1 cellular context compared by ENCODE assay signal in genomic region chr19:35236638-35237400, GRCh38.
TF ChIP-seq lines count a peak whose summit lies in the region.

No MANE protein-coding gene starts in this region.

TF ChIP-seq in GM12878, 131 proteins besides CTCF, POLR2A, EP300 and RAD21:
- TF ChIP-seq BHLHE40 (IDR thresholded peaks at IDR 0.05; ENCODE audit: borderline replicate concordance in 1 of 2, low read depth in 2 of 2, low read length in 1 of 2) (no peak), CEBPB (IDR thresholded peaks at IDR 0.05; ENCODE audit: borderline replicate concordance in 1 of 2, low read depth in 2 of 2, low read length in 2 of 2) (no peak), IKZF2 (IDR thresholded peaks at IDR 0.05) (no peak), CHD1 (IDR thresholded peaks at IDR 0.05; ENCODE audit: low read depth, low read length) (no peak), ZSCAN29 (IDR thresholded peaks at IDR 0.05) (no peak), ZNF592 (IDR thresholded peaks at IDR 0.05) (no peak), EED (IDR thresholded peaks at IDR 0.05; ENCODE audit: low read depth) (no peak), RFX5 (IDR thresholded peaks at IDR 0.05; ENCODE audit: low read depth, low read length) (peak; percentile 88), IRF3 (IDR thresholded peaks at IDR 0.05) (no peak), CREB1 (IDR thresholded peaks at IDR 0.05; ENCODE audit: low read depth) (peak; percentile 55; the same call in 1 of the 2 replicates), JUND (IDR thresholded peaks at IDR 0.05; ENCODE audit: low read depth, low read length) (no peak)
